ENCODE assay signal across 23 cellular contexts in genomic region chr1:159066108-159066507, GRCh38. TPM values are rescaled to one million over a fixed set of nuclear protein-coding genes. Genes with fewer than 3 reads are reported as not detected.
A peak's percentile ranks its signal among the peaks of the same experiment; 100 is the strongest.
DNase-seq lines count a peak whose midpoint lies in the region; ATAC-seq and TF ChIP-seq lines count a peak whose summit lies in the region.
"Had no signal": no experiment of that assay in that cellular context is flagged by ENCODE, and none has a peak within 500 bp of the region (broad histone marks: within the 10 kb centered on the region; RNA-seq: fewer than 3 reads in every experiment).

No MANE protein-coding gene starts in this region.

- DNase-seq in OCI-LY7 (ENCODE audit: low spot score) (no peak), cerebellum (ENCODE audit: low spot score) (peak; percentile 19), AG08396 (ENCODE audit: low spot score) (no peak), D341Med (ENCODE audit: low spot score) (no peak), NCI-H524 (lab: John Stamatoyannopoulos, UW) (no peak)
- DNase-seq: activated CD8-positive, alpha-beta memory T cell treated with anti-CD3 and anti-CD28 coated beads, Interleukin-2, amount 10 ng/mL, durations not matched to agents 7 days and 5 days; activated naive CD8-positive, alpha-beta T cell treated with anti-CD3 and anti-CD28 coated beads, Interleukin-2, amount 10 ng/mL, durations not matched to agents 7 days and 5 days; central memory CD4-positive, alpha-beta T cell; IMR-90; mucosa of descending colon; NCI-H1105 treated with DMSO at 0.1 percent for 48 hours; NCI-H2081 treated with DMSO at 0.1 percent for 48 hours; NCI-H345; NCI-H82; PC-9; right cardiac atrium; SHP77; stimulated activated naive CD8-positive, alpha-beta T cell treated with anti-CD3 and anti-CD28 coated beads, Interleukin-15, amount 100 ng/mL, for 72 hours had no signal

- H3K9me2 ChIP-seq in DOHH2 (replicated peaks; ENCODE audit: control insufficient read depth, low read length): no peaks in the 10 kb centered on the region
- H3K9me2 ChIP-seq in OCI-LY7 (ENCODE audit: insufficient read depth, low read length): no peaks in the 10 kb centered on the region

- no peaks in the 10 kb centered on the region for H4K20me1 ChIP-seq in BLaER1 treated with 17β-estradiol and CSF1 and Interleukin-3, amounts not matched to agents 10 nM and 100 nM
- no peaks in the 10 kb centered on the region for H4K20me1 ChIP-seq in DOHH2 (ENCODE audit: control insufficient read depth, insufficient read depth, low read depth, low read length)
- H4K20me1 ChIP-seq in OCI-LY7 (ENCODE audit: insufficient read depth, low read length): no peaks in the 10 kb centered on the region

- H3K79me2 ChIP-seq in DOHH2 (ENCODE audit: control insufficient read depth, low read length): peaks cover 50% of the 10 kb centered on the region
- H3K79me2 ChIP-seq in OCI-LY7 (ENCODE audit: insufficient read depth, low read depth, low read length): peaks cover 13% of the 10 kb centered on the region; the same call in 1 of the 2 replicates

- POLR2A ChIA-PET in OCI-LY7 (lab: Charles Lee): interaction anchor here (0.6 to 3.9 kb wide), 4 partner anchors 11 to 56 kb away, joined by 3 to 28 read pairs (median 4); partner anchors contain the start of genes AIM2 and IFI16

- H3K27me3 ChIP-seq in BLaER1 treated with 17β-estradiol and CSF1 and Interleukin-3, amounts not matched to agents 10 nM and 100 nM: no peaks in the 10 kb centered on the region
- no peaks in the 10 kb centered on the region for H3K27me3 ChIP-seq in DOHH2 (ENCODE audit: control insufficient read depth, low read length)
- H3K27me3 ChIP-seq: tibial nerve had no signal

- no peak overlapping the region for H3K4me3 ChIP-seq in BLaER1 treated with 17β-estradiol and CSF1 and Interleukin-3, amounts not matched to agents 10 nM and 100 nM
- H3K4me3 ChIP-seq in DOHH2 (ENCODE audit: low read length) (peak overlapping the region; percentile 45), OCI-LY7 (ENCODE audit: low read depth, low read length, poor library complexity, severe bottlenecking) (peak overlapping the region; percentile 36)
- H3K4me3 ChIP-seq: mucosa of descending colon, PC-9, tibial nerve had no signal

- H2AFZ ChIP-seq in OCI-LY7 (ENCODE audit: low read length): peak overlapping the region; percentile 6; the same call in 1 of the 2 replicates
- H2AFZ ChIP-seq: PC-9 had no signal

- H3K4me1 ChIP-seq in BLaER1 treated with 17β-estradiol and CSF1 and Interleukin-3, amounts not matched to agents 10 nM and 100 nM: peaks cover 19 to 53% (median 39%) of the 10 kb centered on the region in 10 experiments
- H3K4me1 ChIP-seq in DOHH2 (ENCODE audit: control insufficient read depth, low read length) (peaks cover 74% of the 10 kb centered on the region), OCI-LY7 (ENCODE audit: insufficient read depth, low read length, poor library complexity, severe bottlenecking) (peaks cover 61% of the 10 kb centered on the region)

- H3K36me3 ChIP-seq in BLaER1 treated with 17β-estradiol and CSF1 and Interleukin-3, amounts not matched to agents 10 nM and 100 nM: no peaks in the 10 kb centered on the region
- H3K36me3 ChIP-seq in DOHH2 (ENCODE audit: control insufficient read depth, low read length) (peaks cover 81% of the 10 kb centered on the region), OCI-LY7 (ENCODE audit: insufficient read depth, low read length) (peaks cover 61% of the 10 kb centered on the region)
- H3K36me3 ChIP-seq: tibial nerve had no signal

- H3K4me2 ChIP-seq in BLaER1 treated with 17β-estradiol and CSF1 and Interleukin-3, amounts not matched to agents 10 nM and 100 nM: peak overlapping the region in 5 of 11 experiments; percentile 9 to 37 (median 16); a peak in 6 of 22 replicates
- H3K4me2 ChIP-seq in DOHH2 (ENCODE audit: low read length) (peak overlapping the region; percentile 95), OCI-LY7 (ENCODE audit: low read length) (peak overlapping the region; percentile 86)
- H3K4me2 ChIP-seq: PC-9 had no signal

- H3K9ac ChIP-seq in BLaER1 treated with 17β-estradiol and CSF1 and Interleukin-3, amounts not matched to agents 10 nM and 100 nM: no peak overlapping the region

- peaks cover 0 to 19% (median 7%) of the 10 kb centered on the region in 11 experiments; a peak in 11 of 22 replicates for H3K9me3 ChIP-seq in BLaER1 treated with 17β-estradiol and CSF1 and Interleukin-3, amounts not matched to agents 10 nM and 100 nM (replicated peaks in 1 of 11)
- H3K9me3 ChIP-seq in DOHH2 (ENCODE audit: control insufficient read depth, insufficient read depth, low read length): no peaks in the 10 kb centered on the region
- no peaks in the 10 kb centered on the region; the same call in 1 of the 2 replicates for H3K9me3 ChIP-seq in OCI-LY7 (ENCODE audit: low read length)
- H3K9me3 ChIP-seq: mucosa of descending colon, tibial nerve had no signal

- peak overlapping the region in 7 of 11 experiments; percentile 19 to 87 (median 52); a peak in 7 of 22 replicates for H3K27ac ChIP-seq in BLaER1 treated with 17β-estradiol and CSF1 and Interleukin-3, amounts not matched to agents 10 nM and 100 nM
- H3K27ac ChIP-seq in DOHH2 (ENCODE audit: low read depth, low read length) (peak overlapping the region; percentile 100), OCI-LY7 (ENCODE audit: low read depth, low read length, poor library complexity, severe bottlenecking) (peak overlapping the region; percentile 99)
- H3K27ac ChIP-seq: PC-9 had no signal

- peaks cover 48% of the 10 kb centered on the region for H3F3A ChIP-seq in DOHH2 (ENCODE audit: control insufficient read depth, insufficient read depth)

- TF ChIP-seq CTCF in DOHH2 (IDR thresholded peaks at IDR 0.05; ENCODE audit: low read depth, low read length, poor library complexity, severe bottlenecking) (no peak), OCI-LY7 (conservative IDR thresholded peaks at IDR 0.05; ENCODE audit: low read length) (no peak)

- CTCF ChIA-PET in OCI-LY7 (lab: Charles Lee; ENCODE audit: unreplicated experiment): no interaction called here

- intact Hi-C loops in OCI-LY7 (cut with micrococcal nuclease; ENCODE audit: unreplicated experiment): loop anchor here (2.0 kb wide), 1 partner anchor 779 kb away; no protein-coding TSS in a partner anchor

- ATAC-seq in GM19023 (IDR thresholded peaks at IDR 0.05; ENCODE audit: unreplicated experiment): no peak
- ATAC-seq: activated CD8-positive, alpha-beta memory T cell treated with anti-CD3 and anti-CD28 coated beads, Interleukin-2, amount 10 ng/mL, durations not matched to agents 7 days and 5 days; HCT116; mucosa of descending colon; right cardiac atrium; stimulated activated naive CD8-positive, alpha-beta T cell treated with anti-CD3 and anti-CD28 coated beads, Interleukin-15, amount 100 ng/mL, for 72 hours had no signal

- BruUV-seq in OCI-LY7 (replicated peaks; lab: Mats Ljungman, UMichigan): no TSS peak

RNA-seq across cellular contexts. Expression of gene AIM2, which starts 10.5 kb away (rescaled TPM):
- 16.0 and 18.2 TPM in 2 replicates for total RNA-seq in OCI-LY7 (2014; rRNA removed; shearing (Covaris generic))
- total RNA-seq in OCI-LY7 (2022): 28.1 and 30.8 TPM in 2 replicates
- total RNA-seq in cerebellum: 4.4 TPM
- total RNA-seq: IMR-90, PC-9 had no signal

RNA-seq across cellular contexts. Expression of gene IFI16, which starts 56.4 kb away (rescaled TPM):
- 96.5 and 99.3 TPM in 2 replicates for total RNA-seq in OCI-LY7 (2014; rRNA removed; shearing (Covaris generic))
- total RNA-seq in OCI-LY7 (2022): 271 and 318 TPM in 2 replicates
- total RNA-seq in cerebellum: 13.4 TPM

Comparison
In these comparisons a context has a peak if more than half of its experiments do, and no peak if none do; other contexts are left out.
1. H3K4me3 ChIP-seq: peak in DOHH2 (single experiment) and OCI-LY7 (single experiment); none in BLaER1 treated with 17β-estradiol and CSF1 and Interleukin-3, amounts not matched to agents 10 nM and 100 nM (0 of 10).
2. Peak in every context shown above with its lines, with median percentiles within 50 percentile points of each other: H3K27ac ChIP-seq.